In the genomic region with DNA sequence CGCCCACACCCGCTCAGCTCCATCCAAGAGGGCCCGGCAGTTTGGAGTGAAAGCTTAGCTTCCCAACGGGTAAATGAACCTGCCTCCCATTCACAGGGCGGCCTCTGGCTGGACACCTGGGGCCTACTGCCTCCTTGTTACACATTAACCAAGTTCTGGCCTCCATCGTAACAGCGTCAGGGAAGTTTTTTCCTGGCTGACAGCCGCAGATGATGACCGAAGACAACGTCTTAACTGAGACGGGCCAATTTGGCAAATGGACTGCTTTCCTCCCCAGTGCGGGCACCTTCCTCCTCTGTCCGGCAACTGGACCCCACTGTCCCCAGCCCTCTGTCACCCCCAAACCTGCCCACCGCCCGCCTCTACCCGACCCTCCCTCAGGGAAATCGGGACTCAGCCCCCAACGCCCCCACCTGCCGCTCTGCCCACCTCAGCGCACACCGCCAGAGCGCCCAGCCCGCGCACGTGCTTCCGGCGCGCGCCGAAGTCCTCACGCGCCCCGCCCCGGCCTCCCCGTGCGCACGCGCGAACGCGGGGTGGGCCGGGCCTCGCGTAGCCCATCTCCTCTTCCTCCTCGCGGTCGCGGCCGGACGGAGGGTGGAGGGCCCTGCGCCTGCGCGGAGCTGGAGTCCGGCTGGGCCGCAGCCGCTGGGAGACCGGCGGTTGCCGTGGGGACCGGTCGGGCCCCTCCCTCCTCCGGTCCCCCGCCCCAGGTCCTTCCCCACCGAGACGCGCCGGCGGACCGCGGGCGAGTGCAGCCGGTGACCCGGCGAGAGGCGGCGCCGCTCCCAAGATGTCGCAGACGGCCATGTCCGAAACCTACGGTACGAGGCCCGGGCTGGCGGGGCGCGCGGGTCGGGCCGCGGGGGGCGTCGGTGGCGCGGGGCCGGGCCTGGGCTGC, we compare ENCODE assay signal across 8 cellular contexts. TPM values are rescaled to one million over a fixed set of nuclear protein-coding genes. Genes with fewer than 3 reads are reported as not detected.
DNase-seq lines count a peak whose midpoint lies in the region; ATAC-seq and TF ChIP-seq lines count a peak whose summit lies in the region.

A gene with protein sequence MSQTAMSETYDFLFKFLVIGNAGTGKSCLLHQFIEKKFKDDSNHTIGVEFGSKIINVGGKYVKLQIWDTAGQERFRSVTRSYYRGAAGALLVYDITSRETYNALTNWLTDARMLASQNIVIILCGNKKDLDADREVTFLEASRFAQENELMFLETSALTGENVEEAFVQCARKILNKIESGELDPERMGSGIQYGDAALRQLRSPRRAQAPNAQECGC (plus strand): TSS at position 565 of the 901 bp plus-strand sequence. CDS start 229 bp downstream, at position 794.

- no peaks in the 10 kb centered on the region for H3K27me3 Mint-ChIP-seq in nephron (ENCODE audit: low read depth)

- TF ChIP-seq CTCF in fibroblast of pulmonary artery (IDR thresholded peaks at IDR 0.05; ENCODE audit: low read length, missing control alignments) (no peak), nephron (IDR thresholded peaks at IDR 0.05; ENCODE audit: unreplicated experiment in 3 of 3) (no peak)

- WGBS in HUES64: 13% methylated on average over 95 of the region's 95 CpGs

- H3K4me1 Mint-ChIP-seq in nephron: peaks cover 23% of the 10 kb centered on the region

- H3K27ac ChIP-seq in HUES64 (ENCODE audit: low read depth, low read length): no peak within 1 kb of the TSS

- peaks cover 21% of the 10 kb centered on the region for H3K36me3 Mint-ChIP-seq in nephron (ENCODE audit: low read depth)

- peak; percentile 91 for ATAC-seq in GM21423 (IDR thresholded peaks at IDR 0.05; ENCODE audit: unreplicated experiment)
- ATAC-seq in stimulated activated naive CD8-positive, alpha-beta T cell treated with anti-CD3 and anti-CD28 coated beads, Interleukin-15, Interleukin-2, amounts not matched to agents 100 U/mL and 50 U/mL, for 24 hours: peak; percentile 89

- H3K27me3 ChIP-seq in HUES64 (ENCODE audit: insufficient read depth, low read length): peaks cover 3% of the 10 kb centered on the region; the same call in 1 of the 2 replicates

- no peaks in the 10 kb centered on the region for H3K9me3 ChIP-seq in HUES64 (ENCODE audit: insufficient read depth, low read depth, low read length)

- peaks cover 19% of the 10 kb centered on the region for H3K9me3 Mint-ChIP-seq in nephron

- H3K27ac Mint-ChIP-seq in nephron: peak within 1 kb of the TSS; percentile 67 to 97 (median 96)

- no peaks in the 10 kb centered on the region for H3K36me3 ChIP-seq in HUES64 (ENCODE audit: insufficient read depth, low read length)

- DNase-seq in D341Med (ENCODE audit: low spot score): peak; percentile 62
- DNase-seq in RPMI8226: peak; percentile 92
- peak; percentile 64 for DNase-seq in activated effector memory CD4-positive, alpha-beta T cell treated with Interleukin-2 at 50 U/mL for 16 hours
- DNase-seq in fibroblast of pulmonary artery (ENCODE audit: low read depth): peak; percentile 90
- peak; percentile 85 for DNase-seq in stimulated activated naive CD8-positive, alpha-beta T cell treated with anti-CD3 and anti-CD28 coated beads, Interleukin-15, Interleukin-2, amounts not matched to agents 100 U/mL and 50 U/mL, for 24 hours

- H3K4me3 ChIP-seq in HUES64 (ENCODE audit: low read length) (peak within 1 kb of the TSS; percentile 70), fibroblast of pulmonary artery (replicated peaks; ENCODE audit: low read depth, low read length) (peak within 1 kb of the TSS; percentile 72)

- peak within 1 kb of the TSS; percentile 59 for H3K9ac ChIP-seq in HUES64 (ENCODE audit: low read depth, low read length)

- H3K4me3 Mint-ChIP-seq in nephron: peak within 1 kb of the TSS; percentile 97 to 100 (median 99)

- peaks cover 20% of the 10 kb centered on the region for H3K4me1 ChIP-seq in HUES64 (ENCODE audit: insufficient read depth, low read length)

RNA-seq across cellular contexts. Expression of the gene that starts here (rescaled TPM):
- polyA plus RNA-seq in HUES64 (2013, experiment 1 of 2): 26.9 TPM
- polyA plus RNA-seq in HUES64 (2013, experiment 2 of 2): 32.1 TPM
